ENCODE assay signal across 20 cellular contexts in the genomic region with DNA sequence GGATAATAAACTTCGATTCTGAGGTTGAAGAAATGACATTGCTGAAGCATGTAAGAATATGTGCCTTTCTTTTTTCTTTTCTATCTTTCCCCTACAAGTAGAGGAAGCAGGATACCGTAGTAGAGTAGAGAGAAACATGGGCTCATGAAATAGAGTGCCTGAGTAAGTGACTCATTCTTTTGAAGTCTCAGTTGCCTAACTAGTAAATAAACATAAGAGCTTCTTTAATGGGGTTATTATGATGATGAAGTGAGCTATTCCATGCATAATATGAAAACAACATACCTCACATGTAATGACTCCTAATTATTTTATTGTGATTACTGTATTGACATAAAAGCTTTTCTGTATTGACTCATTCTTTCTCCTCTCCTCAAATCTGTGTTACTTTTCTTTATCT.
"Had no signal": no experiment of that assay in that cellular context is flagged by ENCODE, and none has a peak within 500 bp of the region (broad histone marks: within the 10 kb centered on the region; RNA-seq: fewer than 3 reads in every experiment).

No MANE protein-coding gene starts in this region.

- H3K36me3 Mint-ChIP-seq: natural killer cell; stimulated activated effector memory CD8-positive, alpha-beta T cell treated with anti-CD3 and anti-CD28 coated beads, Interleukin-12 subunit alpha, Interleukin-12 subunit beta, amount 100 ng/mL, for 72 hours had no signal

- H3K4me3 ChIP-seq: ovary, psoas muscle, skin epidermis, testis, upper lobe of left lung had no signal

- H3K9me3 ChIP-seq: ovary, psoas muscle, testis had no signal

- DNase-seq: activated CD4-positive, alpha-beta T cell treated with anti-CD3 and anti-CD28 coated beads, Interleukin-2, amount 50 U/mL, for 1 hour; activated CD8-positive, alpha-beta memory T cell treated with anti-CD3 and anti-CD28 coated beads, Interleukin-2, amount 50 U/mL, for 4 hours; activated effector memory CD4-positive, alpha-beta T cell treated with Interleukin-2 at 50 U/mL for 16 hours; activated naive CD4-positive, alpha-beta T cell treated with anti-CD3 and anti-CD28 coated beads, Interleukin-2, amount 50 U/mL, for 16 hours; activated T-cell treated with anti-CD3 and anti-CD28 coated beads, Interleukin-2, amount 50 U/mL, for 48 hours; aorta; cerebellar nuclear complex; effector memory CD4-positive, alpha-beta T cell; natural killer cell; ovary; psoas muscle; right cardiac atrium; stimulated activated CD4-positive, alpha-beta T cell treated with anti-CD3 and anti-CD28 coated beads, Interleukin-15, amount 100 ng/mL, for 24 hours; stimulated activated CD4-positive, alpha-beta T cell treated with anti-CD3 and anti-CD28 coated beads, Interleukin-4, amount 100 ng/mL, for 1 hour; T-helper 9 cell; testis; upper lobe of left lung had no signal

- H3K4me1 ChIP-seq: psoas muscle, testis, upper lobe of left lung had no signal

- H3K36me3 ChIP-seq: ovary, upper lobe of left lung had no signal

- H3K27ac ChIP-seq: ovary, psoas muscle, skin epidermis, testis, upper lobe of left lung had no signal

- ATAC-seq: natural killer cell; psoas muscle; right cardiac atrium; stimulated activated effector memory CD8-positive, alpha-beta T cell treated with anti-CD3 and anti-CD28 coated beads, Interleukin-12 subunit alpha, Interleukin-12 subunit beta, amount 100 ng/mL, for 72 hours had no signal

- H3K27ac Mint-ChIP-seq: dendritic cell treated with granulocyte-macrophage colony-stimulating factor and Interleukin-4, amounts not matched to agents 40 ng/mL and 50 ng/mL, for 4 days; natural killer cell; stimulated activated effector memory CD8-positive, alpha-beta T cell treated with anti-CD3 and anti-CD28 coated beads, Interleukin-12 subunit alpha, Interleukin-12 subunit beta, amount 100 ng/mL, for 72 hours had no signal

- H3K4me3 Mint-ChIP-seq: dendritic cell treated with granulocyte-macrophage colony-stimulating factor and Interleukin-4, amounts not matched to agents 40 ng/mL and 50 ng/mL, for 4 days; natural killer cell; stimulated activated effector memory CD8-positive, alpha-beta T cell treated with anti-CD3 and anti-CD28 coated beads, Interleukin-12 subunit alpha, Interleukin-12 subunit beta, amount 100 ng/mL, for 72 hours had no signal

- H3K27me3 Mint-ChIP-seq: dendritic cell treated with granulocyte-macrophage colony-stimulating factor and Interleukin-4, amounts not matched to agents 40 ng/mL and 50 ng/mL, for 4 days had no signal

- H3K27me3 ChIP-seq: ovary, testis, upper lobe of left lung had no signal

- H3K4me1 Mint-ChIP-seq: natural killer cell; stimulated activated effector memory CD8-positive, alpha-beta T cell treated with anti-CD3 and anti-CD28 coated beads, Interleukin-12 subunit alpha, Interleukin-12 subunit beta, amount 100 ng/mL, for 72 hours had no signal
